ENCODE assay signal across 15 cellular contexts in the genomic region with DNA sequence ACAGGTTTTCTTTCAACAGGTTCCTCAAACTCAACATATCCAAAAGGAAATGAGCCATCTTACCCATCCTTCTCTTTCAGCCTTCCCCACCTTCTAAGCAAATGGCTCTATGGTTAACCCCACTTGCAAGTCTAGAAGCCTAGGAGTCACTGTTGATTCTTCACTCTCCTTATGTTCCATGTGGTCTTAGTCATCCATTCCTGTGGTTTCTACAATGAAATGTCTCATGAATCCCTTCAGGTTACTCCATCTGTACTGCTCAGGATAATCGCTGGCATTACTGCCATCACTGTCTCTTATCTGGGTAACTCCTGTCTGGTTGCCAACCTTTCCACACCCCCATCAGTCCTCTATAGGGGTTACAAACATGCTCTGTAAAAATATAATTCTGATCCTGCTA.
A peak's percentile ranks its signal among the peaks of the same experiment; 100 is the strongest.
DNase-seq lines count a peak whose midpoint lies in the region; ATAC-seq, FAIRE-seq and TF ChIP-seq lines count a peak whose summit lies in the region.
"Had no signal": no experiment of that assay in that cellular context is flagged by ENCODE, and none has a peak within 500 bp of the region (broad histone marks: within the 10 kb centered on the region; RNA-seq: fewer than 3 reads in every experiment).

No MANE protein-coding gene starts in this region.

- H3K27ac ChIP-seq in keratinocyte (ENCODE audit: control insufficient read depth, insufficient read depth, low read length) = no peak overlapping the region
- H3K27ac ChIP-seq: colonic mucosa, esophagus squamous epithelium, neutrophil, spleen had no signal

- no peaks in the 10 kb centered on the region for H3K36me3 ChIP-seq in keratinocyte (ENCODE audit: control insufficient read depth in 2 of 2, extremely low read depth in 1 of 2, insufficient read depth in 2 of 2, low read length in 2 of 2)
- H3K36me3 ChIP-seq: colonic mucosa, esophagus squamous epithelium, neutrophil, spleen had no signal

- DNase-seq in AG08396 (ENCODE audit: low spot score) (peak; percentile 29), LHCN-M2 (ENCODE audit: low read depth) (peak; percentile 79), astrocyte of the cerebellum (ENCODE audit: low read depth) (peak; percentile 35), keratinocyte (ENCODE audit: low read depth, low spot score) (peak; percentile 28), NCI-H187 treated with DMSO at 0.1 percent for 48 hours (lab: John Stamatoyannopoulos, UW) (no peak), G401 (ENCODE audit: low spot score) (no peak)
- DNase-seq in activated CD8-positive, alpha-beta memory T cell treated with anti-CD3 and anti-CD28 coated beads for 24 hours = no peak
- DNase-seq: activated CD4-positive, CD25-positive, alpha-beta regulatory T cell treated with anti-CD3 and anti-CD28 coated beads, Interleukin-2, amount 50 U/mL, for 72 hours; activated naive CD8-positive, alpha-beta T cell treated with anti-CD3 and anti-CD28 coated beads for 36 hours; colonic mucosa; DMS153; esophagus squamous epithelium; spleen had no signal

- no peak for ATAC-seq in HG02938 (IDR thresholded peaks at IDR 0.05; ENCODE audit: unreplicated experiment)

- TF ChIP-seq CTCF in astrocyte of the cerebellum (IDR thresholded peaks at IDR 0.05; ENCODE audit: low read depth, low read length, missing control alignments) (no peak), keratinocyte (optimal IDR thresholded peaks at IDR 0.05 in 1 of 3, IDR thresholded peaks at IDR 0.05 in 1 of 3, conservative IDR thresholded peaks at IDR 0.05 in 1 of 3; ENCODE audit: extremely low read depth in 1 of 3, insufficient read depth in 2 of 3, low read length in 3 of 3) (peak in 2 of 3 experiments; percentile 12 to 19)

- no peak overlapping the region for H3K4me2 ChIP-seq in keratinocyte (ENCODE audit: control insufficient read depth, extremely low read depth, insufficient read depth, low read depth, low read length)

- no peaks in the 10 kb centered on the region for H3K79me2 ChIP-seq in keratinocyte (ENCODE audit: control insufficient read depth, insufficient read depth, low read length)

- dilution Hi-C loops in keratinocyte (cut with MboI; ENCODE audit: extremely low pct_ligation_motif_present, low sequenced_read_pairs) = no loop called here

- H3K4me3 ChIP-seq in astrocyte of the cerebellum (ENCODE audit: low read depth, low read length) (no peak overlapping the region), keratinocyte (ENCODE audit: control insufficient read depth in 2 of 3, extremely low read depth in 1 of 3, insufficient read depth in 2 of 3, low read depth in 1 of 3, low read length in 3 of 3) (no peak overlapping the region)
- H3K4me3 ChIP-seq: colonic mucosa, esophagus squamous epithelium, spleen had no signal

- FAIRE-seq in keratinocyte (lab: Jason Lieb, UNC) = peak; percentile 96

- H3K9me1 ChIP-seq in keratinocyte (ENCODE audit: control insufficient read depth, extremely low read depth, insufficient read depth, low read length) = no peaks in the 10 kb centered on the region

- peaks cover 10% of the 10 kb centered on the region for H3K4me1 ChIP-seq in keratinocyte (ENCODE audit: control insufficient read depth, extremely low read depth, insufficient read depth, low read length)
- H3K4me1 ChIP-seq: colonic mucosa, esophagus squamous epithelium, spleen had no signal

- H3K9me3 ChIP-seq in keratinocyte (ENCODE audit: control insufficient read depth, low read depth, low read length) = no peaks in the 10 kb centered on the region
- H3K9me3 ChIP-seq: colonic mucosa, esophagus squamous epithelium, neutrophil, spleen had no signal

- no peaks in the 10 kb centered on the region for H3K27me3 ChIP-seq in keratinocyte (ENCODE audit: control insufficient read depth, extremely low read depth, insufficient read depth, low read length)
- H3K27me3 ChIP-seq: colonic mucosa, esophagus squamous epithelium, neutrophil, spleen had no signal

- in situ Hi-C loops in astrocyte of the cerebellum (cut with HindIII; ENCODE audit: low sequenced_read_pairs) = no loop called here
- in situ Hi-C loops in G401 (cut with HindIII; ENCODE audit: low sequenced_read_pairs) = no loop called here

- H4K20me1 ChIP-seq in keratinocyte (ENCODE audit: control insufficient read depth, extremely low read depth, insufficient read depth, low read length) = no peaks in the 10 kb centered on the region

- no peak overlapping the region for H2AFZ ChIP-seq in keratinocyte (ENCODE audit: control insufficient read depth, low read length)

- H3K9ac ChIP-seq in keratinocyte (ENCODE audit: control insufficient read depth, extremely low read depth, insufficient read depth, low read length) = no peak overlapping the region

Comparison
In these comparisons a context has a peak if more than half of its experiments do, and no peak if none do; other contexts are left out.
1. DNase-seq: peak in AG08396 (single experiment), LHCN-M2 (single experiment), astrocyte of the cerebellum (single experiment) and keratinocyte (single experiment); none in activated CD8-positive, alpha-beta memory T cell treated with anti-CD3 and anti-CD28 coated beads for 24 hours (single experiment), NCI-H187 treated with DMSO at 0.1 percent for 48 hours (single experiment) and G401 (single experiment).